In the genomic region with DNA sequence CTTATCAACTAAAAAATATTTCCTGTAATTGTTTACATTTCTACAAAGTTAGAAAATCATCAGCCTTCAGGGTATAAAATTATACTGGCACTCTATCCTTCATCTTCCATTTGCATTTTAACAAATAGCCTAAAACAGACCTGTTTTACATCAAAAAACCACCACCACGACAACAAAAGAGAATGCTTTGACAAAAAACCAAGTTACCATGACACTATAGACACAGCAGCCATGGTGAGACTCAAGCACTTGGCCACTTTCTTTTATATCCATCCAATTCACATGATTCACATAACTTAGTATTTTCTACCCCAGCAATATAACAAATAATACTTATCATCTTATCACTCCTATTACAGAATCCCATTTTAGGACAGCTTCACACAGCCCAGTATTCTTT, we compare ENCODE assay signal across 13 cellular contexts. TPM values are rescaled to one million over a fixed set of nuclear protein-coding genes. Genes with fewer than 3 reads are reported as not detected.
DNase-seq lines count a peak whose midpoint lies in the region; ATAC-seq, FAIRE-seq and TF ChIP-seq lines count a peak whose summit lies in the region.
"Had no signal": no experiment of that assay in that cellular context is flagged by ENCODE, and none has a peak within 500 bp of the region (broad histone marks: within the 10 kb centered on the region; RNA-seq: fewer than 3 reads in every experiment).

No MANE protein-coding gene starts in this region.

- H3K27me3 Mint-ChIP-seq in MCF 10A (ENCODE audit: insufficient read depth, unreplicated experiment), result no peaks in the 10 kb centered on the region
- H3K27me3 Mint-ChIP-seq: stimulated activated naive CD8-positive, alpha-beta T cell treated with anti-CD3 and anti-CD28 coated beads, Interleukin-15, Interleukin-2, amounts not matched to agents 100 ng/mL and 50 ng/mL, for 24 hours had no signal

- H3K4me1 ChIP-seq in mammary epithelial cell (ENCODE audit: insufficient read depth, low read length) (peaks cover 18% of the 10 kb centered on the region), K562 (replicated peaks in 1 of 2; ENCODE audit: control insufficient read depth in 2 of 2, insufficient read depth in 2 of 2, low read length in 2 of 2) (peaks cover 20 to 39% of the 10 kb centered on the region in 2 experiments), thoracic aorta (ENCODE audit: control insufficient read depth in 1 of 2, low read depth in 2 of 2) (peaks cover 27 to 50% of the 10 kb centered on the region in 2 donors)

- no peak for TF ChIP-seq RAD21 in K562 (CRISPR knock-in tag; conservative IDR thresholded peaks at IDR 0.05 in 1 of 2, IDR thresholded peaks at IDR 0.05 in 1 of 2)

- ATAC-seq in K562, result no peak
- ATAC-seq in thoracic aorta (ENCODE audit: insufficient number of reproducible peaks, low FRiP score, low read depth), result no peak
- ATAC-seq in HG03460 (IDR thresholded peaks at IDR 0.05; ENCODE audit: unreplicated experiment), result no peak

- no peaks in the 10 kb centered on the region for H3K9me3 Mint-ChIP-seq in MCF 10A (ENCODE audit: unreplicated experiment)
- H3K9me3 Mint-ChIP-seq: stimulated activated naive CD8-positive, alpha-beta T cell treated with anti-CD3 and anti-CD28 coated beads, Interleukin-15, Interleukin-2, amounts not matched to agents 100 ng/mL and 50 ng/mL, for 24 hours had no signal

- BruUV-seq in MCF 10A (replicated peaks; lab: Mats Ljungman, UMichigan) (no TSS peak), mammary epithelial cell (replicated peaks; lab: Mats Ljungman, UMichigan) (no TSS peak), K562 (replicated peaks; lab: Mats Ljungman, UMichigan) (no TSS peak)

- no peak for DNase-seq in MCF 10A (ENCODE audit: unreplicated experiment)
- DNase-seq in mammary epithelial cell, result no peak
- no peak for DNase-seq in K562 (ENCODE audit: extremely low read depth in 1 of 4, low spot score in 3 of 4)
- DNase-seq in medulla oblongata (ENCODE audit: extremely low spot score), result peak; percentile 18
- no peak for DNase-seq in thoracic aorta (ENCODE audit: low spot score)
- no peak for DNase-seq in RCC 7860 (ENCODE audit: low spot score)
- no peak for DNase-seq in HK-2 (ENCODE audit: unreplicated experiment)
- DNase-seq: effector CD4-positive, alpha-beta T cell; NCI-H1105; NCI-H82; stimulated activated CD4-positive, alpha-beta T cell treated with anti-CD3 and anti-CD28 coated beads, Interleukin-2, amount 100 ng/mL, for 24 hours had no signal

- in situ Hi-C loops in mammary epithelial cell (cut with MboI; ENCODE audit: low sequenced_read_pairs in 2 of 2) (no loop called here), K562 (cut with MboI) (no loop called here)

- H3K36me3 Mint-ChIP-seq in MCF 10A (ENCODE audit: insufficient read depth, unreplicated experiment), result no peaks in the 10 kb centered on the region

- no peak for TF ChIP-seq EP300 in K562 (IDR thresholded peaks at IDR 0.05; ENCODE audit: low read length)

- H3K4me1 Mint-ChIP-seq in MCF 10A (ENCODE audit: insufficient read depth, unreplicated experiment), result peaks cover 42% of the 10 kb centered on the region

- intact Hi-C loops in MCF 10A (cut with micrococcal nuclease) (no loop called here), mammary epithelial cell (cut with micrococcal nuclease) (no loop called here), K562 (cut with micrococcal nuclease) (loop anchor here (10.0 kb wide), 1 partner anchor 636 kb away; a partner anchor contains a TSS)

- FAIRE-seq in K562 (lab: Jason Lieb, UNC) (no peak), RCC 7860 (lab: Jason Lieb, UNC) (no peak)

- dilution Hi-C loops in mammary epithelial cell (cut with HindIII; ENCODE audit: low sequenced_read_pairs), result no loop called here

- H3K36me3 ChIP-seq in mammary epithelial cell (ENCODE audit: insufficient read depth, low read length) (no peaks in the 10 kb centered on the region), K562 (ENCODE audit: control insufficient read depth, insufficient read depth, low read length) (0 out of 3 replicates have a peak, but pooled peaks cover 3% of the 10 kb centered on the region), thoracic aorta (no peaks in the 10 kb centered on the region)

- H3K27me3 ChIP-seq in mammary epithelial cell (ENCODE audit: insufficient read depth, low read length), result no peaks in the 10 kb centered on the region
- H3K27me3 ChIP-seq in K562 (ENCODE audit: control insufficient read depth in 2 of 2, insufficient read depth in 2 of 2, low read length in 2 of 2), result no peaks in the 10 kb centered on the region
- H3K27me3 ChIP-seq in thoracic aorta (replicated peaks; ENCODE audit: insufficient read depth), result no peaks in the 10 kb centered on the region

- POLR2A ChIA-PET in MCF 10A (lab: Yijun Ruan, JAX), result interaction anchor here (0.6 to 2.8 kb wide), 7 partner anchors 19 to 638 kb away, joined by 3 to 17 read pairs (median 3); a partner anchor contains a TSS
- POLR2A ChIA-PET in K562 (lab: Yijun Ruan, JAX), result interaction anchor here (0.7 to 9.0 kb wide), 2 partner anchors 9 to 536 kb away, joined by 3 to 71 read pairs; no protein-coding TSS in a partner anchor

- CTCF ChIA-PET in MCF 10A (lab: Yijun Ruan, JAX) (interaction anchor here (0.6 kb wide), 1 partner anchor 12 kb away, joined by 3 read pairs; no protein-coding TSS in a partner anchor), mammary epithelial cell (lab: Charles Lee; ENCODE audit: low non-redundant PET) (no interaction called here), K562 (lab: Yijun Ruan, JAX; ENCODE audit: low intra/inter-chr PET ratio) (no interaction called here)

- H3K27ac Mint-ChIP-seq in MCF 10A (ENCODE audit: low read depth, unreplicated experiment), result peak overlapping the region; percentile 98
- H3K27ac Mint-ChIP-seq: stimulated activated naive CD8-positive, alpha-beta T cell treated with anti-CD3 and anti-CD28 coated beads, Interleukin-15, Interleukin-2, amounts not matched to agents 100 ng/mL and 50 ng/mL, for 24 hours had no signal

- H2AFZ ChIP-seq in mammary epithelial cell (ENCODE audit: low read depth, low read length) (no peak overlapping the region), K562 (ENCODE audit: low read depth, low read length) (no peak overlapping the region)

- H3K4me2 ChIP-seq in mammary epithelial cell (ENCODE audit: insufficient read depth, low read depth, low read length) (no peak overlapping the region), K562 (ENCODE audit: insufficient read depth, low read length) (no peak overlapping the region)

- no peak for TF ChIP-seq CTCF in MCF 10A (IDR thresholded peaks at IDR 0.05; ENCODE audit: unreplicated experiment)
- TF ChIP-seq CTCF in mammary epithelial cell (conservative IDR thresholded peaks at IDR 0.05 in 1 of 2, IDR thresholded peaks at IDR 0.05 in 1 of 2; ENCODE audit: extremely low read depth in 1 of 2, insufficient read depth in 1 of 2, low read depth in 1 of 2, low read length in 2 of 2), result no peak
- no peak for TF ChIP-seq CTCF in K562 (IDR thresholded peaks at IDR 0.05 in 2 of 3, conservative IDR thresholded peaks at IDR 0.05 in 1 of 3; ENCODE audit: insufficient read depth in 2 of 3, low read depth in 1 of 3, low read length in 3 of 3)
- TF ChIP-seq CTCF in thoracic aorta (IDR thresholded peaks at IDR 0.05), result no peak

- H3K27ac ChIP-seq in mammary epithelial cell (ENCODE audit: insufficient read depth, low read depth, low read length), result no peak overlapping the region
- peak overlapping the region; percentile 99; the same call in 2 of the 3 replicates for H3K27ac ChIP-seq in K562 (ENCODE audit: extremely low read depth, low read depth, low read length)
- H3K27ac ChIP-seq in thoracic aorta, result peak overlapping the region; percentile 21 to 94

- H4K20me1 ChIP-seq in mammary epithelial cell (ENCODE audit: insufficient read depth, low read length), result no peaks in the 10 kb centered on the region
- no peaks in the 10 kb centered on the region for H4K20me1 ChIP-seq in K562 (replicated peaks; ENCODE audit: control insufficient read depth, insufficient read depth, low read length)

- H3K4me3 Mint-ChIP-seq in MCF 10A (ENCODE audit: unreplicated experiment), result peak overlapping the region; percentile 86
- H3K4me3 Mint-ChIP-seq: stimulated activated naive CD8-positive, alpha-beta T cell treated with anti-CD3 and anti-CD28 coated beads, Interleukin-15, Interleukin-2, amounts not matched to agents 100 ng/mL and 50 ng/mL, for 24 hours had no signal

- H3K9me1 ChIP-seq in K562 (ENCODE audit: control insufficient read depth, insufficient read depth, low read length), result no peaks in the 10 kb centered on the region

- H3K9me3 ChIP-seq in mammary epithelial cell (replicated peaks; ENCODE audit: insufficient read depth, low read length) (no peaks in the 10 kb centered on the region), K562 (replicated peaks; ENCODE audit: control insufficient read depth, insufficient read depth, low read depth, low read length) (peaks cover 6% of the 10 kb centered on the region; the same call in 1 of the 2 replicates), thoracic aorta (no peaks in the 10 kb centered on the region)

- WGBS in mammary epithelial cell (ENCODE audit: low coverage, missing lambda C conversion rate), result 89% methylated on average over 1 of the region's 1 CpG
- 0% methylated on average over 1 of the region's 1 CpG for WGBS in K562 (ENCODE audit: insufficient coverage, low coverage, missing lambda C conversion rate)

- TF ChIP-seq POLR2A in K562 (conservative IDR thresholded peaks at IDR 0.05), result no peak

- H3K79me2 ChIP-seq in mammary epithelial cell (ENCODE audit: insufficient read depth, low read length) (peaks cover 54% of the 10 kb centered on the region), K562 (ENCODE audit: control insufficient read depth, insufficient read depth, low read length) (peaks cover 69% of the 10 kb centered on the region)

- H3K9ac ChIP-seq in mammary epithelial cell (ENCODE audit: insufficient read depth, low read length) (no peak overlapping the region), K562 (ENCODE audit: insufficient read depth in 1 of 2, low read depth in 2 of 2, low read length in 2 of 2) (peak overlapping the region in 1 of 2 experiments; percentile 97; a peak in 1 of 4 replicates)

- H3K4me3 ChIP-seq in mammary epithelial cell (replicated peaks in 1 of 3; ENCODE audit: insufficient read depth in 1 of 3, low read depth in 2 of 3, low read length in 3 of 3) (no peak overlapping the region), K562 (no peak overlapping the region), thoracic aorta (peak overlapping the region; percentile 95)

RNA-seq across cellular contexts. Expression of a gene that starts 2.8 kb away (rescaled TPM):
- total RNA-seq in MCF 10A (2022), result 36.2 and 37.1 TPM in 2 replicates
- 10 to 100 TPM; 18.5 to 21.1 TPM for total RNA-seq in mammary epithelial cell
- polyA plus RNA-seq in mammary epithelial cell, result 6.6 TPM
- 22.0 TPM for polyA minus RNA-seq in mammary epithelial cell
- 10.2 and 22.5 TPM in 2 replicates for total RNA-seq in K562 (2011; cell fraction: chromatin; rRNA removed; ENCODE audit: low replicate concordance)
- 2.8 and 3.6 TPM in 2 replicates for total RNA-seq in K562 (2011; cell fraction: nucleolus; rRNA removed)
- 7.4 and 10.6 TPM in 2 replicates for total RNA-seq in K562 (2011; cell fraction: nucleoplasm; rRNA removed)
- total RNA-seq in K562 (2014; rRNA removed), result 24.0 and 27.6 TPM in 2 replicates
- 41.0 and 48.1 TPM in 2 replicates for total RNA-seq in K562 (2014; rRNA removed; fragmentation: Illumina TruSeq; extraction: Trizol)
- 33.0 and 36.0 TPM in 2 replicates for total RNA-seq in K562 (2015; rRNA removed; fragmentation: Illumina TruSeq; extraction: Trizol)
- 31.8 and 34.6 TPM in 2 replicates for total RNA-seq in K562 (2021)
- polyA plus RNA-seq in K562 (2011; rRNA removed), result 24.7 and 30.3 TPM in 2 replicates
- 7.3 and 11.9 TPM in 2 replicates for polyA plus RNA-seq in K562 (2011; cell fraction: cytosol; rRNA removed)
- 10.3 and 12.2 TPM in 2 replicates for polyA plus RNA-seq in K562 (2011; cell fraction: nucleus; rRNA removed)
- 21.0 and 23.2 TPM in 2 replicates for polyA plus RNA-seq in K562 (2012)
- 21.0 and 21.9 TPM in 2 replicates for polyA plus RNA-seq in K562 (2014; fragmentation: Illumina TruSeq; extraction: Trizol)
- polyA plus RNA-seq in K562 (2014; fragmentation: Nextera tagmentation; extraction: Ambion mirVana), result 10 to 100 TPM; 10.6 to 11.0 TPM
- 20.6 and 21.8 TPM in 2 replicates for polyA plus RNA-seq in K562 (2014; rRNA removed)
- polyA minus RNA-seq in K562 (2011; rRNA and poly(A)+ RNA removed), result 63.5 and 63.6 TPM in 2 replicates
- 20.7 and 21.1 TPM in 2 replicates for polyA minus RNA-seq in K562 (2011; cell fraction: cytosol; rRNA and poly(A)+ RNA removed)
- 7.0 and 13.9 TPM in 2 replicates for polyA minus RNA-seq in K562 (2011; cell fraction: nucleus; rRNA and poly(A)+ RNA removed)
- total RNA-seq in thoracic aorta, result 10 to 100 TPM; 16.2 to 31.5 TPM
